ENCODE assay signal across 24 cellular contexts in the genomic region with DNA sequence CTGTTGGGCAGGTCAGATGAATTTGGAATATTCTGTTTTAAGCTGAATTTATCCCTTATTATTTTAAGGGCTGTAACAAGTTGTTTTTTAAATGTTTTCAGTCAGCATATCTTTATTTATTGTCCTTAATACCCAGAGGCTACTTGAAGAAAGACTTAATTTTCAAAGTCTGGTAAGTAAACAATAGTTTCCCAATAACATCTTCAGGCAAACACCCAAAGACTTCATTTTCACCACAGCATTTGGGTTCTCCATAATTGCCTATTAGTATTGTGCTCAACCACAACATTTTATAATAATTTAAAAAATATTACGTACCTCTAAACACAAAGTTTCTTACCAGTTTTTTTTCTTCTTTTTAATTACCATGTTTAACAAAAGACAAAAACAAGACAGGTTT.
DNase-seq lines count a peak whose midpoint lies in the region; ATAC-seq and TF ChIP-seq lines count a peak whose summit lies in the region.
"Had no signal": no experiment of that assay in that cellular context is flagged by ENCODE, and none has a peak within 500 bp of the region (broad histone marks: within the 10 kb centered on the region; RNA-seq: fewer than 3 reads in every experiment).

No MANE protein-coding gene starts in this region.

- no peaks in the 10 kb centered on the region for H3K9me3 ChIP-seq in vagina
- H3K9me3 ChIP-seq: BE2C, BLaER1 had no signal

- no peak overlapping the region for H3K4me3 ChIP-seq in AG10803 (ENCODE audit: low read length)
- H3K4me3 ChIP-seq in fibroblast of villous mesenchyme (ENCODE audit: low read depth, low read length): no peak overlapping the region
- no peak overlapping the region for H3K4me3 ChIP-seq in vagina
- H3K4me3 ChIP-seq: A549, BLaER1, GM12878 had no signal

- H3K36me3 ChIP-seq in vagina: no peaks in the 10 kb centered on the region
- H3K36me3 ChIP-seq: BE2C, BLaER1 had no signal

- TF ChIP-seq CTCF in AG10803 (conservative IDR thresholded peaks at IDR 0.05; ENCODE audit: low read length) (no peak), fibroblast of villous mesenchyme (IDR thresholded peaks at IDR 0.05; ENCODE audit: insufficient read depth, low read depth, low read length) (no peak), vagina (IDR thresholded peaks at IDR 0.05) (no peak)

- ATAC-seq in sciatic nerve (peak; percentile 44), GM19452 (IDR thresholded peaks at IDR 0.05; ENCODE audit: unreplicated experiment) (no peak), GM19467 (IDR thresholded peaks at IDR 0.05; ENCODE audit: unreplicated experiment) (no peak)
- ATAC-seq: A549, GM12878 had no signal

- H3K27me3 ChIP-seq in vagina: no peaks in the 10 kb centered on the region
- H3K27me3 ChIP-seq: BE2C, BLaER1 had no signal

- intact Hi-C loops in sciatic nerve (cut with DNase I): no loop called here
- intact Hi-C loops in vagina (cut with DNase I): no loop called here

- peak overlapping the region; percentile 61 for H3K27ac ChIP-seq in vagina
- H3K27ac ChIP-seq: 22Rv1, A549, BLaER1 had no signal

- peaks cover 4% of the 10 kb centered on the region for H3K4me1 ChIP-seq in vagina
- H3K4me1 ChIP-seq: A549, BE2C had no signal

- DNase-seq in AG10803 (ENCODE audit: low read depth) (peak; percentile 26), fibroblast of villous mesenchyme (ENCODE audit: low read depth) (peak; percentile 55), sciatic nerve (ENCODE audit: low spot score) (no peak), vagina (ENCODE audit: extremely low spot score in 2 of 2) (no peak)
- no peak for DNase-seq in stimulated activated naive CD4-positive, alpha-beta T cell treated with Interleukin-2 at 50 U/mL for 16 hours (lab: John Stamatoyannopoulos, UW)
- DNase-seq: BE2C; C1 segment of cervical spinal cord; CD4-positive, alpha-beta memory T cell; CD4-positive, CD25-positive, alpha-beta regulatory T cell; CD8-positive, alpha-beta memory T cell; COR-L47; DMS 273 treated with DMSO at 0.1 percent for 48 hours; DMS153; DMS53; DMS79; DND-41; EL; GDM1 had no signal

- TF ChIP-seq POLR2A in vagina (IDR thresholded peaks at IDR 0.05): no peak

Comparison
In these comparisons a context has a peak if more than half of its experiments do, and no peak if none do; other contexts are left out.
1. DNase-seq: peak in AG10803 (single experiment) and fibroblast of villous mesenchyme (single experiment); none in sciatic nerve (single experiment), vagina (0 of 2) and stimulated activated naive CD4-positive, alpha-beta T cell treated with Interleukin-2 at 50 U/mL for 16 hours (single experiment).